In the genomic region with DNA sequence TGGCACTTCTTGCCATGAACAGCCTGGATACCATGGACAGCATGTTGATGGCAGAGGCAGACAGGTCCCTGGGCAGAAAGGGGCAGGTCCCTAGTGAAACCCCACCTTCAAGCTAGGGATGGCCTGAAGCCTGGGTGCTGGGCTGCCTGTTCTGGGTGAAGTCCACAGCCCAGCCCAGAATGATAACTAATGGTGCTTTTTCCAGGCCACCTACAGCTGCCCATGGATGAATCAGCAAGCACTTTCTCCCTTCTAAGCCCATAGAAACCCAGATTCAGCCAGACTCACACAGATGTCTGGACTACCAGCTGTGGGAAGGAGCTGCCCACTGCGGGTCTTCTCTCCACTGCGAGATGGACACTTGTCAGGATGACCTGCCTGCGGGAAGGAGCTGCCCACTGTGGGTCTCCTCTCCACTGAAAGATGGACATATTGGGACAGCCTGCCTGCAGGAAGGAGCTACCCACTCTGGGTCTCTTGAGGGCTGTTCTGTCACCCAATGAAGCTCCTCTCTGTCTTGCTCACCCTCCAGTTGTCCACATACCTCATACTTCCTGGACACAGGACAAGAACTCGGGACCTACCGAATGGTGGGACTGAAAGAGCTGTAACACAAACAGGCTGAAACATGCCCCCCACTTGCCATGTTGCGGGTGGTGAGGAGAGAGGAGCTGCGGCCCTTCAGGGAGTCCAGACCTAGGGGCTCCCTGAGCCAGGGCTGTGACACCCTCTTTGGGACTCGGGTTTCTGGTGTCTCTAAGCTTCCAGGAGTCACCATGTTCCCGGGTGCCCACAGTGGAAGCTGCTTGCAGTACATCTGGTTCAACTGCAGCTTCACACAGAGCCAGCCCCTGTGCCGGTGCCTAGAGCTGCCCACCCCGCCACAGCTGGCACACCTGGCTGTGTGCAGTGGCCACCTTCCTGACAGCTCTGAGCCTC, we compare ENCODE assay signal across 1 cellular context.
TF ChIP-seq lines count a peak whose summit lies in the region.

No MANE protein-coding gene starts in this region.

TF ChIP-seq in IMR-90, 13 proteins besides CTCF, POLR2A, EP300 and RAD21:
- TF ChIP-seq RFX5 (IDR thresholded peaks at IDR 0.05; ENCODE audit: low read depth, low read length) (no peak), BHLHE40 (IDR thresholded peaks at IDR 0.05; ENCODE audit: low read depth, low read length) (no peak), CHD1 (IDR thresholded peaks at IDR 0.05; ENCODE audit: low read depth, low read length) (no peak), CEBPB (IDR thresholded peaks at IDR 0.05; ENCODE audit: low read depth, low read length) (no peak), MAZ (IDR thresholded peaks at IDR 0.05; ENCODE audit: borderline replicate concordance, low read depth, low read length) (no peak)
